1 cellular context compared by ENCODE assay signal in the genomic region with DNA sequence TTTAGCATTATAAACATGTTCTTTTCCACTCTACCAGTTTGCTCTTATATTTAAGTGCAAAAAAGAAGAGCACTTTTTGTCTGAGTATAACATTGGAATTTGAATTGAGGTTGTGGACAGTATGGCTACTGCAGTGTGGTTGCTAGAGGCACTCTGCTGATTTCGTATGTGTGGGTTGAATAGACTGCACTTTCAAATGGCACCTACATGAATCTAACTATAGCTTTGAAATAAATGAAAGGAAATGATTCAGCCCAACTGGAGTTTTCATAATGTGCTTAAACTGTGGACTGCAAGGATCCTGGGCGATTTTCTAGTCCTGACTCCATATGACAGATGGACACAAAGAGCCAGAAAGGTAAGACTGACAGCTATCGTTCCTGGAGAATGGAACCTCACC.
TF ChIP-seq lines count a peak whose summit lies in the region.

No MANE protein-coding gene starts in this region.

TF ChIP-seq in SK-N-SH treated with all-trans-retinoic acid at 6 μM for 48 hours, 23 proteins besides CTCF, POLR2A, EP300 and RAD21 (continued from another document):
- no peak for TF ChIP-seq ZNF565 (CRISPR knock-in tag; conservative IDR thresholded peaks at IDR 0.05; ENCODE audit: low read depth)
- no peak for TF ChIP-seq OSR1 (CRISPR knock-in tag; IDR thresholded peaks at IDR 0.05)
- TF ChIP-seq ARNTL (CRISPR knock-in tag; IDR thresholded peaks at IDR 0.05; ENCODE audit: borderline replicate concordance, low read depth), result no peak
- TF ChIP-seq ZC3H10 (CRISPR knock-in tag; IDR thresholded peaks at IDR 0.05), result no peak
- TF ChIP-seq TOX (CRISPR knock-in tag; IDR thresholded peaks at IDR 0.05; ENCODE audit: borderline replicate concordance), result no peak
- TF ChIP-seq GLIS3 (CRISPR knock-in tag; IDR thresholded peaks at IDR 0.05), result no peak
- no peak for TF ChIP-seq CSDC2 (CRISPR knock-in tag; IDR thresholded peaks at IDR 0.05)
- no peak for TF ChIP-seq PPARA (CRISPR knock-in tag; IDR thresholded peaks at IDR 0.05; ENCODE audit: borderline replicate concordance)
- no peak for TF ChIP-seq TCF4 (CRISPR knock-in tag; IDR thresholded peaks at IDR 0.05; ENCODE audit: borderline replicate concordance)
- TF ChIP-seq ZNF70 (CRISPR knock-in tag; IDR thresholded peaks at IDR 0.05), result no peak
- TF ChIP-seq BACH2 (CRISPR knock-in tag; IDR thresholded peaks at IDR 0.05; ENCODE audit: borderline replicate concordance), result no peak
- TF ChIP-seq, protein P1, sequence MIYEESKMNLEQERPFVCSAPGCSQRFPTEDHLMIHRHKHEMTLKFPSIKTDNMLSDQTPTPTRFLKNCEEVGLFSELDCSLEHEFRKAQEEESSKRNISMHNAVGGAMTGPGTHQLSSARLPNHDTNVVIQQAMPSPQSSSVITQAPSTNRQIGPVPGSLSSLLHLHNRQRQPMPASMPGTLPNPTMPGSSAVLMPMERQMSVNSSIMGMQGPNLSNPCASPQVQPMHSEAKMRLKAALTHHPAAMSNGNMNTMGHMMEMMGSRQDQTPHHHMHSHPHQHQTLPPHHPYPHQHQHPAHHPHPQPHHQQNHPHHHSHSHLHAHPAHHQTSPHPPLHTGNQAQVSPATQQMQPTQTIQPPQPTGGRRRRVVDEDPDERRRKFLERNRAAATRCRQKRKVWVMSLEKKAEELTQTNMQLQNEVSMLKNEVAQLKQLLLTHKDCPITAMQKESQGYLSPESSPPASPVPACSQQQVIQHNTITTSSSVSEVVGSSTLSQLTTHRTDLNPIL (CRISPR knock-in tag; IDR thresholded peaks at IDR 0.05; ENCODE audit: low read depth), result no peak
